Comparison of ENCODE assay signal across 8 cellular contexts in the genomic region with DNA sequence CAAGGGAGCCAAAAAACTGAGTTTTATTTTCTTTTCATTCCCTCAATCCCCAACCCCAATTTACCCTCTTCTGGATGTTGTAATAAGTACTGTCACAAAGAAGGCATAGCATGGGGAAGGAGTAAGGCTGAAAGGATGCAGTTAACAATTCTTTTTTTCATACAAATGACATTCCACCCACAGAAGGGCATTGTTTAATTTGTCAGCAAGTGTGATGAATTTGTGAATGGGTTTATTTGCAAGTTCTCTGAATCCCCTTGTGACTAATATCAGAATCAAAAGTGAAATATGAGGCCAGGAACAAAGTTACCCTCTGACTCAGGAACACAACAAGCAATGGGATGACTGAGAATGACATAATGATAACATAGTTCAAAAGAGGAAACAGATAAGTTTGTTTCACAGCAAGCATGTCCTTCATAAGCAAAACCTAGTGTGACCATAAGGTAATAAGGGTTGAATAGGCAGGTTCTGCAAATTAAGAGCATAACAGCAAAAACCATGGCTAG. TPM values are rescaled to one million over a fixed set of nuclear protein-coding genes. Genes with fewer than 3 reads are reported as not detected.
A peak's percentile ranks its signal among the peaks of the same experiment; 100 is the strongest.
DNase-seq lines count a peak whose midpoint lies in the region; ATAC-seq and TF ChIP-seq lines count a peak whose summit lies in the region.

No MANE protein-coding gene starts in this region.

- no peaks in the 10 kb centered on the region for H3K27me3 ChIP-seq in GM06990 (replicated peaks; ENCODE audit: control insufficient read depth, insufficient read depth, low read length)
- no peaks in the 10 kb centered on the region for H3K27me3 ChIP-seq in suprapubic skin

- no peaks in the 10 kb centered on the region for H3K9me3 ChIP-seq in suprapubic skin

- DNase-seq in GM06990 (ENCODE audit: extremely low read depth, insufficient read length), result peak; percentile 67
- DNase-seq in NOMO-1 treated with DMSO at 0.1 percent for 48 hours (lab: John Stamatoyannopoulos, UW; ENCODE audit: unreplicated experiment), result peak; percentile 71
- DNase-seq in erythroblast (lab: John Stamatoyannopoulos, UW), result peak; percentile 20 to 47
- no peak for DNase-seq in suprapubic skin (ENCODE audit: low spot score in 2 of 2)
- DNase-seq in activated CD4-positive, alpha-beta T cell treated with anti-CD3 and anti-CD28 coated beads, Interleukin-2, amount 50 U/mL, for 48 hours, result no peak
- no peak for DNase-seq in activated CD8-positive, alpha-beta memory T cell treated with anti-CD3 and anti-CD28 coated beads, Interleukin-2, amount 50 U/mL, for 48 hours

- TF ChIP-seq CTCF in GM06990 (IDR thresholded peaks at IDR 0.05; ENCODE audit: insufficient read depth, low read length, poor library complexity, severe bottlenecking), result no peak
- TF ChIP-seq CTCF in suprapubic skin (IDR thresholded peaks at IDR 0.05), result no peak

- H3K4me3 ChIP-seq in GM06990 (replicated peaks; ENCODE audit: low read depth, low read length) (peak overlapping the region; percentile 87), suprapubic skin (no peak overlapping the region)

- TF ChIP-seq EP300 in suprapubic skin (IDR thresholded peaks at IDR 0.05), result no peak

- H3K4me1 ChIP-seq in suprapubic skin, result peaks cover 19% of the 10 kb centered on the region

- H3K27ac ChIP-seq in temporal lobe (ENCODE audit: low read depth, low read length) (peak overlapping the region; percentile 82), suprapubic skin (no peak overlapping the region)

- ATAC-seq in GM21576 (IDR thresholded peaks at IDR 0.05; ENCODE audit: unreplicated experiment), result peak; percentile 38

- TF ChIP-seq POLR2A in erythroblast (IDR thresholded peaks at IDR 0.05; ENCODE audit: low read length), result no peak
- TF ChIP-seq POLR2A in suprapubic skin (IDR thresholded peaks at IDR 0.05), result no peak

- H3K36me3 ChIP-seq in GM06990 (ENCODE audit: control insufficient read depth, insufficient read depth, low read length), result no peaks in the 10 kb centered on the region; the same call in 1 of the 2 replicates
- no peaks in the 10 kb centered on the region for H3K36me3 ChIP-seq in suprapubic skin

RNA-seq across cellular contexts. Expression of gene GEMIN8, which starts 2.1 kb away (rescaled TPM):
- total RNA-seq in temporal lobe (12.5 TPM), suprapubic skin (10 to 100 TPM; 19.2 to 36.2 (median 22.3) TPM)

Comparison
In these comparisons a context has a peak if more than half of its experiments do, and no peak if none do; other contexts are left out.
1. DNase-seq: peak in GM06990 (single experiment), NOMO-1 treated with DMSO at 0.1 percent for 48 hours (single experiment) and erythroblast (2 of 2); none in suprapubic skin (0 of 2), activated CD4-positive, alpha-beta T cell treated with anti-CD3 and anti-CD28 coated beads, Interleukin-2, amount 50 U/mL, for 48 hours (0 of 2) and activated CD8-positive, alpha-beta memory T cell treated with anti-CD3 and anti-CD28 coated beads, Interleukin-2, amount 50 U/mL, for 48 hours (single experiment).